Comparison of ENCODE assay signal across 29 cellular contexts in genomic region chr3:193847402-193847801, GRCh38.
"Had no signal": no experiment of that assay in that cellular context is flagged by ENCODE, and none has a peak within 500 bp of the region (broad histone marks: within the 10 kb centered on the region; RNA-seq: fewer than 3 reads in every experiment).

No MANE protein-coding gene starts in this region.

- H3K36me3 ChIP-seq: esophagus muscularis mucosa, gastroesophageal sphincter, heart left ventricle, lower lobe of right lung, neural progenitor cell, prostate gland, sigmoid colon, spleen, tibial artery, upper lobe of left lung had no signal

- H3K4me2 ChIP-seq: neural progenitor cell had no signal

- H3K27ac Mint-ChIP-seq: immature natural killer cell; natural killer cell treated with Interleukin-12 subunit alpha and Interleukin-12 subunit beta and Interleukin-15 and Interleukin-18, amount 100 ng/mL, for 72 hours; neural progenitor cell; stimulated activated memory B cell treated with anti-CD40 and anti-IgM and Interleukin-4, amounts not matched to agents 10 μg/mL and 1 μg/mL and 100 μg/mL, for 72 hours had no signal

- H3K4me3 Mint-ChIP-seq: immature natural killer cell; naive B cell; natural killer cell treated with Interleukin-12 subunit alpha and Interleukin-12 subunit beta and Interleukin-15 and Interleukin-18, amount 100 ng/mL, for 72 hours; stimulated activated memory B cell treated with anti-CD40 and anti-IgM and Interleukin-4, amounts not matched to agents 10 μg/mL and 1 μg/mL and 100 μg/mL, for 72 hours had no signal

- H3K36me3 Mint-ChIP-seq: immature natural killer cell; naive B cell; natural killer cell treated with Interleukin-12 subunit alpha and Interleukin-12 subunit beta and Interleukin-15 and Interleukin-18, amount 100 ng/mL, for 72 hours; neural progenitor cell; stimulated activated memory B cell treated with anti-CD40 and anti-IgM and Interleukin-4, amounts not matched to agents 10 μg/mL and 1 μg/mL and 100 μg/mL, for 72 hours had no signal

- H3K4me3 ChIP-seq: esophagus muscularis mucosa, gastroesophageal sphincter, heart left ventricle, lower lobe of right lung, neural progenitor cell, prostate gland, sigmoid colon, spleen, testis, tibial artery, upper lobe of left lung had no signal

- H3K9ac ChIP-seq: neural progenitor cell, parathyroid adenoma had no signal

- DNase-seq: cortex of kidney; effector CD8-positive, alpha-beta T cell; foreskin keratinocyte; heart left ventricle; hypothalamus; immature natural killer cell; islet precursor cell; kidney glomerular epithelial cell; left ventricle myocardium superior; lower lobe of right lung; naive B cell; right cardiac atrium; sigmoid colon; spleen; stimulated activated CD4-positive, alpha-beta T cell treated with anti-CD3 and anti-CD28 coated beads, Interleukin-4, amount 100 ng/mL, for 4 hours; stimulated activated naive CD8-positive, alpha-beta T cell treated with anti-CD3 and anti-CD28 coated beads, Interleukin-15, Interleukin-2, amounts not matched to agents 100 U/mL and 50 U/mL, for 24 hours; substantia nigra; testis; tibial artery; upper lobe of left lung had no signal

- H2AFZ ChIP-seq: neural progenitor cell, parathyroid adenoma had no signal

- H3K79me2 ChIP-seq: parathyroid adenoma had no signal

- H3K9me3 Mint-ChIP-seq: immature natural killer cell; naive B cell; natural killer cell treated with Interleukin-12 subunit alpha and Interleukin-12 subunit beta and Interleukin-15 and Interleukin-18, amount 100 ng/mL, for 72 hours; stimulated activated memory B cell treated with anti-CD40 and anti-IgM and Interleukin-4, amounts not matched to agents 10 μg/mL and 1 μg/mL and 100 μg/mL, for 72 hours had no signal

- FAIRE-seq: endothelial cell of umbilical vein, urothelium cell line had no signal

- H3K27ac ChIP-seq: esophagus muscularis mucosa, foreskin keratinocyte, gastroesophageal sphincter, heart left ventricle, lower lobe of right lung, neural progenitor cell, parathyroid adenoma, prostate gland, sigmoid colon, spleen, testis, tibial artery, upper lobe of left lung had no signal

- ATAC-seq: foreskin keratinocyte; gastroesophageal sphincter; heart left ventricle; left ventricle myocardium superior; lower lobe of right lung; natural killer cell treated with Interleukin-12 subunit alpha and Interleukin-12 subunit beta and Interleukin-15 and Interleukin-18, amount 100 ng/mL, for 72 hours; right cardiac atrium; stimulated activated memory B cell treated with anti-CD40 and anti-IgM and Interleukin-4, amounts not matched to agents 10 μg/mL and 1 μg/mL and 100 μg/mL, for 72 hours; stimulated activated naive CD8-positive, alpha-beta T cell treated with anti-CD3 and anti-CD28 coated beads, Interleukin-15, Interleukin-2, amounts not matched to agents 100 U/mL and 50 U/mL, for 24 hours had no signal

- H3K27me3 ChIP-seq: esophagus muscularis mucosa, foreskin keratinocyte, gastroesophageal sphincter, neural progenitor cell, sigmoid colon, spleen, testis, upper lobe of left lung had no signal

- H3K4me1 ChIP-seq: parathyroid adenoma had no signal

- H3K9me3 ChIP-seq: esophagus muscularis mucosa, gastroesophageal sphincter, heart left ventricle, lower lobe of right lung, prostate gland, sigmoid colon, spleen, testis, tibial artery, upper lobe of left lung had no signal

- H3K27me3 Mint-ChIP-seq: stimulated activated memory B cell treated with anti-CD40 and anti-IgM and Interleukin-4, amounts not matched to agents 10 μg/mL and 1 μg/mL and 100 μg/mL, for 72 hours had no signal
